1 cellular context compared by ENCODE assay signal in genomic region chr4:176001171-176002006, GRCh38.
TF ChIP-seq lines count a peak whose summit lies in the region.

No MANE protein-coding gene starts in this region.

TF ChIP-seq in HEK293, 187 proteins besides CTCF, POLR2A, EP300 and RAD21 (continued from another document and continues in another):
- TF ChIP-seq ZNF645 (tag by site-specific recombination; IDR thresholded peaks at IDR 0.05) (no peak), ZNF600 (tag by site-specific recombination; IDR thresholded peaks at IDR 0.05) (peak; percentile 95), OVOL3 (tag by site-specific recombination; IDR thresholded peaks at IDR 0.05) (no peak), ZBTB11 (tag by site-specific recombination; conservative IDR thresholded peaks at IDR 0.05; ENCODE audit: low read depth) (no peak), ZNF350 (tag by site-specific recombination; IDR thresholded peaks at IDR 0.05) (no peak), ZNF114 (tag by site-specific recombination; IDR thresholded peaks at IDR 0.05) (no peak), ZFHX2 (tag by site-specific recombination; conservative IDR thresholded peaks at IDR 0.05) (no peak), ZNF785 (tag by site-specific recombination; IDR thresholded peaks at IDR 0.05) (no peak), FEZF1 (tag by site-specific recombination; IDR thresholded peaks at IDR 0.05) (peak; percentile 43), ZNF146 (tag by site-specific recombination; IDR thresholded peaks at IDR 0.05) (no peak), ZNF623 (tag by site-specific recombination; IDR thresholded peaks at IDR 0.05) (no peak), ZFP41 (tag by site-specific recombination; IDR thresholded peaks at IDR 0.05; ENCODE audit: borderline replicate concordance) (no peak), ATF2 (tag by site-specific recombination; IDR thresholded peaks at IDR 0.05; ENCODE audit: low read depth) (no peak), ZNF843 (tag by site-specific recombination; IDR thresholded peaks at IDR 0.05) (no peak), ZNF580 (tag by site-specific recombination; IDR thresholded peaks at IDR 0.05) (no peak), ZNF138 (tag by site-specific recombination; IDR thresholded peaks at IDR 0.05; ENCODE audit: borderline replicate concordance) (no peak), ZNF202 (tag by site-specific recombination; IDR thresholded peaks at IDR 0.05; ENCODE audit: borderline replicate concordance) (no peak), ZSCAN23 (tag by site-specific recombination; IDR thresholded peaks at IDR 0.05) (no peak), PBX3 (CRISPR knock-in tag; IDR thresholded peaks at IDR 0.05) (no peak), KLF10 (tag by site-specific recombination; IDR thresholded peaks at IDR 0.05) (no peak), ZNF776 (tag by site-specific recombination; IDR thresholded peaks at IDR 0.05; ENCODE audit: borderline replicate concordance) (no peak), SP7 (tag by site-specific recombination; IDR thresholded peaks at IDR 0.05) (no peak), ZNF610 (tag by site-specific recombination; IDR thresholded peaks at IDR 0.05; ENCODE audit: borderline replicate concordance) (peak; percentile 17; the same call in 1 of the 2 replicates), ZSCAN16 (tag by site-specific recombination; IDR thresholded peaks at IDR 0.05) (no peak), PRDM6 (tag by site-specific recombination; IDR thresholded peaks at IDR 0.05) (no peak), YY2 (tag by site-specific recombination; IDR thresholded peaks at IDR 0.05) (no peak), KLF8 (tag by site-specific recombination; IDR thresholded peaks at IDR 0.05) (peak; percentile 32; the same call in 1 of the 2 replicates), ZNF423 (tag by site-specific recombination; IDR thresholded peaks at IDR 0.05) (0 out of 2 replicates have a peak, but pooled peaks have one; percentile 6), ZBTB1 (tag by site-specific recombination; IDR thresholded peaks at IDR 0.05) (no peak), PRDM1 (tag by site-specific recombination; IDR thresholded peaks at IDR 0.05) (peak; percentile 38; the same call in 1 of the 2 replicates), ZNF416 (tag by site-specific recombination; IDR thresholded peaks at IDR 0.05) (no peak), KLF7 (tag by site-specific recombination; IDR thresholded peaks at IDR 0.05; ENCODE audit: borderline replicate concordance) (no peak), ZNF549 (tag by site-specific recombination; IDR thresholded peaks at IDR 0.05) (no peak), WT1 (tag by site-specific recombination; IDR thresholded peaks at IDR 0.05) (peak; percentile 46), ZNF132 (tag by site-specific recombination; IDR thresholded peaks at IDR 0.05; ENCODE audit: borderline replicate concordance) (no peak), ZNF76 (tag by site-specific recombination; IDR thresholded peaks at IDR 0.05; ENCODE audit: borderline replicate concordance, low read depth) (peak; percentile 37; the same call in 1 of the 2 replicates), ZNF558 (tag by site-specific recombination; IDR thresholded peaks at IDR 0.05) (no peak), ZNF530 (tag by site-specific recombination; IDR thresholded peaks at IDR 0.05; ENCODE audit: low read depth) (no peak), PRDM4 (tag by site-specific recombination; IDR thresholded peaks at IDR 0.05) (0 out of 2 replicates have a peak, but pooled peaks have one; percentile 10), ZNF585B (tag by site-specific recombination; IDR thresholded peaks at IDR 0.05) (no peak), ZNF449 (tag by site-specific recombination; IDR thresholded peaks at IDR 0.05) (no peak), ZFP69B (tag by site-specific recombination; IDR thresholded peaks at IDR 0.05) (peak; percentile 63; the same call in 1 of the 2 replicates), GLI2 (tag by site-specific recombination; IDR thresholded peaks at IDR 0.05; ENCODE audit: borderline replicate concordance, low read depth) (no peak), ZBTB10 (tag by site-specific recombination; IDR thresholded peaks at IDR 0.05) (no peak), ZNF654 (tag by site-specific recombination; IDR thresholded peaks at IDR 0.05; ENCODE audit: low read depth) (no peak), ZNF394 (tag by site-specific recombination; IDR thresholded peaks at IDR 0.05; ENCODE audit: borderline replicate concordance) (peak; percentile 93), ZBTB7A (tag by site-specific recombination; IDR thresholded peaks at IDR 0.05; ENCODE audit: low read depth) (no peak), ZNF514 (tag by site-specific recombination; IDR thresholded peaks at IDR 0.05) (no peak), ZNF354C (tag by site-specific recombination; IDR thresholded peaks at IDR 0.05; ENCODE audit: borderline replicate concordance, low read depth) (no peak), ZNF266 (tag by site-specific recombination; IDR thresholded peaks at IDR 0.05; ENCODE audit: low read depth) (no peak)
